1 cellular context compared by ENCODE assay signal in the genomic region with DNA sequence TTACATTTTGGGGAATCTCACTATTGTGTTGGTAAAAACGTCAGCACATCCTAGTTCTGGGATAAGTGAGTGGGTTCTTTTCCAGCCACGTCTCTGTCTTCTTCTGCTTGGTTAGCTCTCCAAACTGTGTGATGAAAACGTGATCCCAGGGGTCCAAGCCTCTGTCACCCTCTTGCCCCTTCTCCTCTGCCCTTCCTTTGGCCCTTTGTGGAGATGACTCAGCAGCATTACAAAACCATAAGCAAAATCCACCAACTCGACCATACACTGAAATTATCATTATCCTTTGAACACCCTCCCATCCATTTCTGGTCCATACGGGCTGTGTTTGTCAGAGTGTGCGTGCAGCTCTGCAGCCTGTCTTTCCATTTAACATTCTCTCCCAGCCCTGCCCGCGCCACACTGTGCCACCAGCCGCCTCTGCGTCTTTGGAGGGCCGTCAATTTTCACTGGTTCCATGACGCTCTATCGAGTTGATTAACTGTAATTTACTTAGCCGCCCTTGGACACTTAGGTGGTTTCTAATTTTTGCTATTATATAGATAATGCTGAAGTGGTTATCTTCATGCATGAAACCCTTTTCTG.
TF ChIP-seq lines count a peak whose summit lies in the region.

No MANE protein-coding gene starts in this region.

TF ChIP-seq in WTC11, 78 proteins besides CTCF, POLR2A, EP300 and RAD21 (continued from another document):
- TF ChIP-seq, protein P1, sequence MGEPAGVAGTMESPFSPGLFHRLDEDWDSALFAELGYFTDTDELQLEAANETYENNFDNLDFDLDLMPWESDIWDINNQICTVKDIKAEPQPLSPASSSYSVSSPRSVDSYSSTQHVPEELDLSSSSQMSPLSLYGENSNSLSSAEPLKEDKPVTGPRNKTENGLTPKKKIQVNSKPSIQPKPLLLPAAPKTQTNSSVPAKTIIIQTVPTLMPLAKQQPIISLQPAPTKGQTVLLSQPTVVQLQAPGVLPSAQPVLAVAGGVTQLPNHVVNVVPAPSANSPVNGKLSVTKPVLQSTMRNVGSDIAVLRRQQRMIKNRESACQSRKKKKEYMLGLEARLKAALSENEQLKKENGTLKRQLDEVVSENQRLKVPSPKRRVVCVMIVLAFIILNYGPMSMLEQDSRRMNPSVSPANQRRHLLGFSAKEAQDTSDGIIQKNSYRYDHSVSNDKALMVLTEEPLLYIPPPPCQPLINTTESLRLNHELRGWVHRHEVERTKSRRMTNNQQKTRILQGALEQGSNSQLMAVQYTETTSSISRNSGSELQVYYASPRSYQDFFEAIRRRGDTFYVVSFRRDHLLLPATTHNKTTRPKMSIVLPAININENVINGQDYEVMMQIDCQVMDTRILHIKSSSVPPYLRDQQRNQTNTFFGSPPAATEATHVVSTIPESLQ (CRISPR knock-in tag; IDR thresholded peaks at IDR 0.05), result no peak
- no peak for TF ChIP-seq SMAD3 (CRISPR knock-in tag; IDR thresholded peaks at IDR 0.05; ENCODE audit: borderline replicate concordance)
